ENCODE assay signal across 14 cellular contexts in genomic region chr12:49283541-49284429, GRCh38. TPM values are rescaled to one million over a fixed set of nuclear protein-coding genes. Genes with fewer than 3 reads are reported as not detected.
DNase-seq lines count a peak whose midpoint lies in the region; ATAC-seq, FAIRE-seq and TF ChIP-seq lines count a peak whose summit lies in the region.
"Had no signal": no experiment of that assay in that cellular context is flagged by ENCODE, and none has a peak within 500 bp of the region (broad histone marks: within the 10 kb centered on the region; RNA-seq: fewer than 3 reads in every experiment).

No MANE protein-coding gene starts in this region.

- H3K4me3 ChIP-seq in SK-N-SH (ENCODE audit: low read depth in 2 of 2, low read length in 1 of 2) (no peak overlapping the region), HepG2 (replicated peaks in 1 of 3; ENCODE audit: insufficient read depth in 1 of 3, low read depth in 2 of 3, low read length in 3 of 3) (no peak overlapping the region)

- H3K4me1 Mint-ChIP-seq in CD4-positive, alpha-beta T cell (ENCODE audit: low read depth), result no peaks in the 10 kb centered on the region
- H3K4me1 Mint-ChIP-seq: CD4-positive, CD25-positive, alpha-beta regulatory T cell had no signal

- no peaks in the 10 kb centered on the region for H3F3A ChIP-seq in SK-N-SH (replicated peaks; ENCODE audit: insufficient read depth)

- H3K27me3 ChIP-seq in SK-N-SH (ENCODE audit: insufficient read depth), result no peaks in the 10 kb centered on the region
- H3K27me3 ChIP-seq in HepG2 (ENCODE audit: control insufficient read depth in 1 of 2, insufficient read depth in 2 of 2, low read length in 2 of 2), result peaks cover 3 to 36% of the 10 kb centered on the region in 2 experiments; a peak in 4 of 5 replicates
- peaks cover 18% of the 10 kb centered on the region for H3K27me3 ChIP-seq in CD4-positive, alpha-beta T cell (ENCODE audit: control insufficient read depth, insufficient read depth, low read length)

- H2AFZ ChIP-seq in SK-N-SH (ENCODE audit: low read depth), result no peak overlapping the region
- no peak overlapping the region for H2AFZ ChIP-seq in HepG2 (ENCODE audit: low read length)

- H3K36me3 Mint-ChIP-seq in CD4-positive, alpha-beta T cell (ENCODE audit: low read depth), result no peaks in the 10 kb centered on the region
- H3K36me3 Mint-ChIP-seq: CD4-positive, CD25-positive, alpha-beta regulatory T cell had no signal

- ATAC-seq in HepG2 (peak; percentile 78), HG03520 (IDR thresholded peaks at IDR 0.05; ENCODE audit: unreplicated experiment) (no peak)
- no peak for ATAC-seq in CD4-positive, alpha-beta T cell (ENCODE audit: poor library complexity)

- TF ChIP-seq POLR2A in HepG2 (IDR thresholded peaks at IDR 0.05; ENCODE audit: insufficient read depth in 1 of 2, low read depth in 2 of 2, low read length in 2 of 2), result no peak

- no peak for FAIRE-seq in HepG2 (lab: Jason Lieb, UNC)
- FAIRE-seq: colon, G401.6, H54 had no signal

- peaks cover 37% of the 10 kb centered on the region for H3K27me3 Mint-ChIP-seq in CD4-positive, alpha-beta T cell

- H4K20me1 ChIP-seq in SK-N-SH (ENCODE audit: insufficient read depth) (no peaks in the 10 kb centered on the region), HepG2 (ENCODE audit: insufficient read depth, low read length) (no peaks in the 10 kb centered on the region)

- 93% methylated on average over 23 of the region's 25 CpGs for WGBS in SK-N-SH (ENCODE audit: low lambda C conversion rate)
- 23% methylated on average over 17 of the region's 25 CpGs for WGBS in HepG2 (ENCODE audit: low lambda C conversion rate)

- H3K36me3 ChIP-seq in SK-N-SH (replicated peaks in 1 of 2; ENCODE audit: control insufficient read depth in 1 of 2, insufficient read depth in 2 of 2, low read length in 1 of 2) (no peaks in the 10 kb centered on the region), HepG2 (replicated peaks in 1 of 2; ENCODE audit: control insufficient read depth in 1 of 2, insufficient read depth in 2 of 2, low read length in 2 of 2) (no peaks in the 10 kb centered on the region)

- in situ Hi-C loops in HepG2 (cut with HindIII; ENCODE audit: extremely low pct_ligation_motif_present, low pct_unique_long_range_greater_than_20kb), result loop anchor here (10.0 kb wide), 1 partner anchor 61 kb away; the partner anchor contains the start of gene DNAJC22

- H3K4me3 Mint-ChIP-seq in CD4-positive, alpha-beta T cell, result no peak overlapping the region
- H3K4me3 Mint-ChIP-seq: CD4-positive, CD25-positive, alpha-beta regulatory T cell had no signal

- H3K4me1 ChIP-seq in SK-N-SH (ENCODE audit: control insufficient read depth in 1 of 2, insufficient read depth in 2 of 2, low read depth in 1 of 2, low read length in 1 of 2), result peaks cover 0 to 10% of the 10 kb centered on the region in 2 experiments; a peak in 1 of 4 replicates
- peaks cover 40% of the 10 kb centered on the region for H3K4me1 ChIP-seq in HepG2 (ENCODE audit: insufficient read depth, low read length)

- H3K27ac ChIP-seq in SK-N-SH (ENCODE audit: low read depth in 2 of 2, low read length in 1 of 2) (no peak overlapping the region), HepG2 (ENCODE audit: extremely low read length, insufficient read depth, low read length) (no peak overlapping the region)
- H3K27ac ChIP-seq in CD4-positive, alpha-beta T cell (ENCODE audit: low read depth, low read length), result no peak overlapping the region

- no TSS peak for BruUV-seq in HepG2 (replicated peaks; lab: Mats Ljungman, UMichigan)

- TF ChIP-seq EP300 in SK-N-SH (IDR thresholded peaks at IDR 0.05; ENCODE audit: borderline replicate concordance in 1 of 2, low read depth in 1 of 2, low read length in 1 of 2), result no peak
- TF ChIP-seq EP300 in HepG2 (IDR thresholded peaks at IDR 0.05; ENCODE audit: low read depth in 2 of 2, low read length in 2 of 2), result no peak
- TF ChIP-seq EP300 in HepG2 (CRISPR knock-in tag; IDR thresholded peaks at IDR 0.05; ENCODE audit: borderline replicate concordance), result no peak

- intact Hi-C loops in HepG2 (cut with micrococcal nuclease; ENCODE audit: unreplicated experiment), result no loop called here
- intact Hi-C loops in CD4-positive, alpha-beta T cell (cut with DNase I, micrococcal nuclease), result no loop called here

- H3K9me3 ChIP-seq in SK-N-SH (no peaks in the 10 kb centered on the region), HepG2 (ENCODE audit: low read length) (no peaks in the 10 kb centered on the region)
- H3K9me3 ChIP-seq in CD4-positive, alpha-beta T cell (ENCODE audit: control insufficient read depth, low read length), result no peaks in the 10 kb centered on the region

- no peaks in the 10 kb centered on the region for H3K9me3 Mint-ChIP-seq in CD4-positive, alpha-beta T cell

- H3K27ac Mint-ChIP-seq in CD4-positive, alpha-beta T cell, result no peak overlapping the region
- H3K27ac Mint-ChIP-seq: CD4-positive, CD25-positive, alpha-beta regulatory T cell had no signal

- CTCF ChIA-PET in SK-N-SH (lab: Yijun Ruan, JAX) (interaction anchor here (0.9 to 29.6 kb wide), 5 partner anchors 9 to 220 kb away, joined by 3 to 658 read pairs (median 9); partner anchors contain the start of genes C1QL4 and DNAJC22), HepG2 (lab: Yijun Ruan, JAX; ENCODE audit: low intra/inter-chr PET ratio, low total read pairs) (no interaction called here)
- CTCF ChIA-PET in CD4-positive, alpha-beta T cell (lab: Charles Lee), result no interaction called here

- H3K79me2 ChIP-seq in SK-N-SH (ENCODE audit: insufficient read depth), result no peaks in the 10 kb centered on the region
- H3K79me2 ChIP-seq in HepG2 (ENCODE audit: insufficient read depth, low read length), result no peaks in the 10 kb centered on the region

- DNase-seq in SK-N-SH, result peak; percentile 34
- DNase-seq in HepG2 (ENCODE audit: low spot score), result no peak
- no peak for DNase-seq in NCI-H1092 (lab: John Stamatoyannopoulos, UW)
- DNase-seq in CD4-positive, alpha-beta T cell, result no peak
- DNase-seq: activated T-cell treated with anti-CD3 and anti-CD28 coated beads for 4 hours; CD4-positive, CD25-positive, alpha-beta regulatory T cell; NCI-H2171 treated with DMSO at 0.1 percent for 48 hours; occipital lobe had no signal

- H3K9ac ChIP-seq in SK-N-SH, result no peak overlapping the region
- no peak overlapping the region for H3K9ac ChIP-seq in HepG2 (ENCODE audit: insufficient read depth, low read depth, low read length)

- H3K4me2 ChIP-seq in SK-N-SH, result no peak overlapping the region
- peak overlapping the region; percentile 24; the same call in 1 of the 2 replicates for H3K4me2 ChIP-seq in HepG2 (ENCODE audit: low read depth, low read length)

- TF ChIP-seq CTCF in GM12872 (IDR thresholded peaks at IDR 0.05; ENCODE audit: insufficient read depth, low read depth, low read length) (0 out of 3 replicates have a peak, but pooled peaks have one; percentile 12), SK-N-SH (IDR thresholded peaks at IDR 0.05) (peak; percentile 29; the same call in 1 of the 2 replicates), HepG2 (CRISPR knock-in tag; IDR thresholded peaks at IDR 0.05) (peak; percentile 26; the same call in 1 of the 2 replicates)
- no peak for TF ChIP-seq CTCF in CD4-positive, alpha-beta T cell (IDR thresholded peaks at IDR 0.05)

- H3K9me2 ChIP-seq in SK-N-SH, result no peaks in the 10 kb centered on the region

- no peak for TF ChIP-seq RAD21 in SK-N-SH (IDR thresholded peaks at IDR 0.05; ENCODE audit: low read length)
- no peak for TF ChIP-seq RAD21 in HepG2 (CRISPR knock-in tag; IDR thresholded peaks at IDR 0.05)

- POLR2A ChIA-PET in SK-N-SH (lab: Yijun Ruan, JAX), result no interaction called here
- POLR2A ChIA-PET in HepG2 (lab: Yijun Ruan, JAX), result interaction anchor here (1.2 kb wide), 1 partner anchor 18 kb away, joined by 7 read pairs; the partner anchor contains the start of gene TUBA1C
- POLR2A ChIA-PET in CD4-positive, alpha-beta T cell (lab: Charles Lee), result no interaction called here

RNA-seq across cellular contexts. Expression of gene PRPH, which starts 11.2 kb away (rescaled TPM):
- 1.7 and 1.9 TPM in 2 replicates for polyA plus RNA-seq in SK-N-SH (2012; rRNA removed)
- 0.37 and 0.80 TPM in 2 replicates for polyA plus RNA-seq in SK-N-SH (2012; cell fraction: cytosol; rRNA removed)
- polyA plus RNA-seq in SK-N-SH (2012; cell fraction: nucleus; rRNA removed), result 9.5 and 15.2 TPM in 2 replicates
- total RNA-seq in HepG2 (2016; rRNA removed; fragmentation: Illumina TruSeq; extraction: Trizol), result not detected in 2 replicates
- total RNA-seq in HepG2 (2016; cell fraction: cytosol; rRNA removed; fragmentation: Illumina TruSeq; extraction: Trizol; ENCODE audit: low read depth), result not detected in 2 replicates
- total RNA-seq in HepG2 (2016; cell fraction: insoluble cytoplasmic fraction; rRNA removed; fragmentation: Illumina TruSeq; extraction: Trizol), result not detected in 2 replicates
- not detected in 2 replicates for total RNA-seq in HepG2 (2016; cell fraction: membrane; rRNA removed; fragmentation: Illumina TruSeq; extraction: Trizol)
- total RNA-seq in HepG2 (2016; cell fraction: nucleus; rRNA removed; fragmentation: Illumina TruSeq; extraction: Trizol), result not detected in 2 replicates
- 0.12 and 0.51 TPM in 2 replicates for polyA plus RNA-seq in HepG2 (2011; rRNA removed)
- polyA plus RNA-seq in HepG2 (2011; cell fraction: cytosol; rRNA removed), result 0.44 and 0.54 TPM in 2 replicates
- polyA plus RNA-seq in HepG2 (2011; cell fraction: nucleus; rRNA removed), result 0.16 and 0.35 TPM in 2 replicates
- 0.36 TPM in 1 of 2 replicates, not detected in the other for polyA plus RNA-seq in HepG2 (2012)
- polyA plus RNA-seq in HepG2 (2016; cell fraction: cytosol; fragmentation: Illumina TruSeq; extraction: Trizol; ENCODE audit: low read depth), result not detected in 2 replicates
- polyA plus RNA-seq in HepG2 (2016; cell fraction: insoluble cytoplasmic fraction; fragmentation: Illumina TruSeq; extraction: Trizol; ENCODE audit: low read depth), result not detected in 2 replicates
- 0.17 TPM in 1 of 2 replicates, not detected in the other for polyA plus RNA-seq in HepG2 (2016; cell fraction: membrane; fragmentation: Illumina TruSeq; extraction: Trizol; ENCODE audit: low read depth)
- not detected in 2 replicates for polyA plus RNA-seq in HepG2 (2016; cell fraction: nucleus; fragmentation: Illumina TruSeq; extraction: Trizol; ENCODE audit: insufficient read depth, low read depth)
- 0.08 and 0.51 TPM in 2 replicates for polyA minus RNA-seq in HepG2 (2011; rRNA and poly(A)+ RNA removed; ENCODE audit: low replicate concordance)
- polyA minus RNA-seq in HepG2 (2011; cell fraction: cytosol; rRNA and poly(A)+ RNA removed), result not detected in 2 replicates
- not detected in 2 replicates for polyA minus RNA-seq in HepG2 (2011; cell fraction: nucleus; rRNA and poly(A)+ RNA removed)
- total RNA-seq in CD4-positive, alpha-beta T cell, result under 1 TPM in 1 of 2 experiments, not detected in 1; 0.56 TPM
- total RNA-seq: CD4-positive, CD25-positive, alpha-beta regulatory T cell; occipital lobe had no signal

RNA-seq across cellular contexts. Expression of gene TUBA1C, which starts 18.9 kb away (rescaled TPM):
- polyA plus RNA-seq in SK-N-SH (2012; rRNA removed) (3.3 and 4.6 TPM in 2 replicates), HepG2 (2011; rRNA removed) (924 and 1,075 TPM in 2 replicates)
- 3.6 and 4.5 TPM in 2 replicates for polyA plus RNA-seq in SK-N-SH (2012; cell fraction: cytosol; rRNA removed)
- polyA plus RNA-seq in SK-N-SH (2012; cell fraction: nucleus; rRNA removed), result 2.4 and 2.8 TPM in 2 replicates
- total RNA-seq in HepG2 (2016; rRNA removed; fragmentation: Illumina TruSeq; extraction: Trizol), result 693 and 807 TPM in 2 replicates
- total RNA-seq in HepG2 (2016; cell fraction: cytosol; rRNA removed; fragmentation: Illumina TruSeq; extraction: Trizol; ENCODE audit: low read depth), result 65.5 and 78.7 TPM in 2 replicates
- 710 and 734 TPM in 2 replicates for total RNA-seq in HepG2 (2016; cell fraction: insoluble cytoplasmic fraction; rRNA removed; fragmentation: Illumina TruSeq; extraction: Trizol)
- 176 and 201 TPM in 2 replicates for total RNA-seq in HepG2 (2016; cell fraction: membrane; rRNA removed; fragmentation: Illumina TruSeq; extraction: Trizol)
- total RNA-seq in HepG2 (2016; cell fraction: nucleus; rRNA removed; fragmentation: Illumina TruSeq; extraction: Trizol), result 210 and 226 TPM in 2 replicates
- 1,098 and 1,321 TPM in 2 replicates for polyA plus RNA-seq in HepG2 (2011; cell fraction: cytosol; rRNA removed)
- polyA plus RNA-seq in HepG2 (2011; cell fraction: nucleus; rRNA removed), result 307 and 395 TPM in 2 replicates
- polyA plus RNA-seq in HepG2 (2012), result 285 and 347 TPM in 2 replicates
- 102 and 118 TPM in 2 replicates for polyA plus RNA-seq in HepG2 (2016; cell fraction: cytosol; fragmentation: Illumina TruSeq; extraction: Trizol; ENCODE audit: low read depth)
- polyA plus RNA-seq in HepG2 (2016; cell fraction: insoluble cytoplasmic fraction; fragmentation: Illumina TruSeq; extraction: Trizol; ENCODE audit: low read depth), result 1,000 and 1,082 TPM in 2 replicates
- 180 and 223 TPM in 2 replicates for polyA plus RNA-seq in HepG2 (2016; cell fraction: membrane; fragmentation: Illumina TruSeq; extraction: Trizol; ENCODE audit: low read depth)
- 338 and 346 TPM in 2 replicates for polyA plus RNA-seq in HepG2 (2016; cell fraction: nucleus; fragmentation: Illumina TruSeq; extraction: Trizol; ENCODE audit: insufficient read depth, low read depth)
- 2,204 and 5,291 TPM in 2 replicates for polyA minus RNA-seq in HepG2 (2011; rRNA and poly(A)+ RNA removed; ENCODE audit: low replicate concordance)
- 286 and 294 TPM in 2 replicates for polyA minus RNA-seq in HepG2 (2011; cell fraction: cytosol; rRNA and poly(A)+ RNA removed)
- 113 and 150 TPM in 2 replicates for polyA minus RNA-seq in HepG2 (2011; cell fraction: nucleus; rRNA and poly(A)+ RNA removed)
- total RNA-seq in CD4-positive, alpha-beta T cell, result 10 to 100 TPM; 23.4 to 28.9 TPM

RNA-seq across cellular contexts. Expression of gene TROAP, which starts 39.3 kb away (rescaled TPM):
- 15.0 and 26.2 TPM in 2 replicates for polyA plus RNA-seq in SK-N-SH (2012; rRNA removed)
- polyA plus RNA-seq in SK-N-SH (2012; cell fraction: cytosol; rRNA removed), result 13.0 and 14.9 TPM in 2 replicates
- polyA plus RNA-seq in SK-N-SH (2012; cell fraction: nucleus; rRNA removed), result 46.8 and 65.0 TPM in 2 replicates
- total RNA-seq in HepG2 (2016; rRNA removed; fragmentation: Illumina TruSeq; extraction: Trizol), result 27.0 and 30.9 TPM in 2 replicates
- total RNA-seq in HepG2 (2016; cell fraction: cytosol; rRNA removed; fragmentation: Illumina TruSeq; extraction: Trizol; ENCODE audit: low read depth), result 39.0 and 40.8 TPM in 2 replicates
- 23.8 and 32.4 TPM in 2 replicates for total RNA-seq in HepG2 (2016; cell fraction: insoluble cytoplasmic fraction; rRNA removed; fragmentation: Illumina TruSeq; extraction: Trizol)
- total RNA-seq in HepG2 (2016; cell fraction: membrane; rRNA removed; fragmentation: Illumina TruSeq; extraction: Trizol), result 29.7 and 31.6 TPM in 2 replicates
- total RNA-seq in HepG2 (2016; cell fraction: nucleus; rRNA removed; fragmentation: Illumina TruSeq; extraction: Trizol), result 29.6 and 32.8 TPM in 2 replicates
- polyA plus RNA-seq in HepG2 (2011; rRNA removed), result 14.8 and 22.5 TPM in 2 replicates
- polyA plus RNA-seq in HepG2 (2011; cell fraction: cytosol; rRNA removed), result 5.9 and 12.4 TPM in 2 replicates
- 41.8 and 61.6 TPM in 2 replicates for polyA plus RNA-seq in HepG2 (2011; cell fraction: nucleus; rRNA removed)
- polyA plus RNA-seq in HepG2 (2012), result 10.3 and 16.7 TPM in 2 replicates
- polyA plus RNA-seq in HepG2 (2016; cell fraction: cytosol; fragmentation: Illumina TruSeq; extraction: Trizol; ENCODE audit: low read depth), result 31.5 and 36.5 TPM in 2 replicates
- 34.0 and 36.9 TPM in 2 replicates for polyA plus RNA-seq in HepG2 (2016; cell fraction: insoluble cytoplasmic fraction; fragmentation: Illumina TruSeq; extraction: Trizol; ENCODE audit: low read depth)
- 22.9 and 31.7 TPM in 2 replicates for polyA plus RNA-seq in HepG2 (2016; cell fraction: membrane; fragmentation: Illumina TruSeq; extraction: Trizol; ENCODE audit: low read depth)
- polyA plus RNA-seq in HepG2 (2016; cell fraction: nucleus; fragmentation: Illumina TruSeq; extraction: Trizol; ENCODE audit: insufficient read depth, low read depth), result 91.9 and 95.0 TPM in 2 replicates
- polyA minus RNA-seq in HepG2 (2011; rRNA and poly(A)+ RNA removed; ENCODE audit: low replicate concordance), result 20.0 and 123 TPM in 2 replicates
- polyA minus RNA-seq in HepG2 (2011; cell fraction: cytosol; rRNA and poly(A)+ RNA removed), result 6.9 and 7.2 TPM in 2 replicates
- 28.0 and 47.6 TPM in 2 replicates for polyA minus RNA-seq in HepG2 (2011; cell fraction: nucleus; rRNA and poly(A)+ RNA removed)
- under 1 TPM; 0.30 to 0.31 TPM for total RNA-seq in CD4-positive, alpha-beta T cell

RNA-seq across cellular contexts. Expression of gene C1QL4, which starts 53.2 kb away (rescaled TPM):
- polyA plus RNA-seq in SK-N-SH (2012; rRNA removed), result 9.8 and 14.6 TPM in 2 replicates
- polyA plus RNA-seq in SK-N-SH (2012; cell fraction: cytosol; rRNA removed), result 6.4 and 10.9 TPM in 2 replicates
- polyA plus RNA-seq in SK-N-SH (2012; cell fraction: nucleus; rRNA removed), result 16.9 and 21.6 TPM in 2 replicates
- not detected in 2 replicates for total RNA-seq in HepG2 (2016; rRNA removed; fragmentation: Illumina TruSeq; extraction: Trizol)
- not detected in 2 replicates for total RNA-seq in HepG2 (2016; cell fraction: cytosol; rRNA removed; fragmentation: Illumina TruSeq; extraction: Trizol; ENCODE audit: low read depth)
- not detected in 2 replicates for total RNA-seq in HepG2 (2016; cell fraction: insoluble cytoplasmic fraction; rRNA removed; fragmentation: Illumina TruSeq; extraction: Trizol)
- total RNA-seq in HepG2 (2016; cell fraction: membrane; rRNA removed; fragmentation: Illumina TruSeq; extraction: Trizol), result not detected in 2 replicates
- total RNA-seq in HepG2 (2016; cell fraction: nucleus; rRNA removed; fragmentation: Illumina TruSeq; extraction: Trizol), result not detected in 2 replicates
- 0.03 TPM in 2 replicates for polyA plus RNA-seq in HepG2 (2011; rRNA removed)
- 0.06 and 0.08 TPM in 2 replicates for polyA plus RNA-seq in HepG2 (2011; cell fraction: cytosol; rRNA removed)
- 0.07 TPM in 1 of 2 replicates, not detected in the other for polyA plus RNA-seq in HepG2 (2011; cell fraction: nucleus; rRNA removed)
- polyA plus RNA-seq in HepG2 (2012), result 0.07 and 0.12 TPM in 2 replicates
- not detected in 2 replicates for polyA plus RNA-seq in HepG2 (2016; cell fraction: cytosol; fragmentation: Illumina TruSeq; extraction: Trizol; ENCODE audit: low read depth)
- polyA plus RNA-seq in HepG2 (2016; cell fraction: insoluble cytoplasmic fraction; fragmentation: Illumina TruSeq; extraction: Trizol; ENCODE audit: low read depth), result not detected in 2 replicates
- not detected in 2 replicates for polyA plus RNA-seq in HepG2 (2016; cell fraction: membrane; fragmentation: Illumina TruSeq; extraction: Trizol; ENCODE audit: low read depth)
- polyA plus RNA-seq in HepG2 (2016; cell fraction: nucleus; fragmentation: Illumina TruSeq; extraction: Trizol; ENCODE audit: insufficient read depth, low read depth), result not detected in 2 replicates
- 0.09 TPM in 1 of 2 replicates, not detected in the other for polyA minus RNA-seq in HepG2 (2011; rRNA and poly(A)+ RNA removed; ENCODE audit: low replicate concordance)
- not detected in 2 replicates for polyA minus RNA-seq in HepG2 (2011; cell fraction: cytosol; rRNA and poly(A)+ RNA removed)
- polyA minus RNA-seq in HepG2 (2011; cell fraction: nucleus; rRNA and poly(A)+ RNA removed), result not detected in 2 replicates
- not detected for total RNA-seq in CD4-positive, alpha-beta T cell
- total RNA-seq: CD4-positive, CD25-positive, alpha-beta regulatory T cell had no signal
- polyA plus RNA-seq: CD4-positive, CD25-positive, alpha-beta regulatory T cell; esophagus had no signal

Comparison
In these comparisons a context has a peak if more than half of its experiments do, and no peak if none do; other contexts are left out.
1. RNA of gene TROAP, which starts 39.3 kb away (total RNA-seq): 23.8 to 40.8 TPM in HepG2; 0.30 to 0.31 TPM in CD4-positive, alpha-beta T cell; every median in the first group is over 10 times any median in the second.